In genomic region chr20:62925420-62926228, GRCh38 we compare ENCODE assay signal across 8 cellular contexts. TPM values are rescaled to one million over a fixed set of nuclear protein-coding genes. Genes with fewer than 3 reads are reported as not detected.
A peak's percentile ranks its signal among the peaks of the same experiment; 100 is the strongest.
DNase-seq lines count a peak whose midpoint lies in the region; ATAC-seq, FAIRE-seq and TF ChIP-seq lines count a peak whose summit lies in the region.

No MANE protein-coding gene starts in this region.

- H2AFZ ChIP-seq in keratinocyte (ENCODE audit: control insufficient read depth, low read length): no peak overlapping the region

- peak overlapping the region; percentile 98 for H3K9ac ChIP-seq in SK-N-MC (ENCODE audit: insufficient read length)
- peak overlapping the region; percentile 98 for H3K9ac ChIP-seq in keratinocyte (ENCODE audit: control insufficient read depth, extremely low read depth, insufficient read depth, low read length)

- peak overlapping the region; percentile 72 for H3K4me3 ChIP-seq in A673 (ENCODE audit: low read depth, low read length, poor library complexity, severe bottlenecking)
- H3K4me3 ChIP-seq in SK-N-MC: peak overlapping the region; percentile 91
- H3K4me3 ChIP-seq in keratinocyte (ENCODE audit: control insufficient read depth in 2 of 3, extremely low read depth in 1 of 3, insufficient read depth in 2 of 3, low read depth in 1 of 3, low read length in 3 of 3): peak overlapping the region; percentile 67 to 91 (median 89)

- POLR2A ChIA-PET in A673 (lab: Charles Lee; ENCODE audit: low non-redundant PET): no interaction called here

- peaks cover 79% of the 10 kb centered on the region for H3K4me1 Mint-ChIP-seq in brain

- peaks cover 91% of the 10 kb centered on the region for H3K79me2 ChIP-seq in keratinocyte (ENCODE audit: control insufficient read depth, insufficient read depth, low read length)

- H3K36me3 Mint-ChIP-seq in brain: no peaks in the 10 kb centered on the region

- H3K27ac Mint-ChIP-seq in brain: peak overlapping the region; percentile 85 to 98 (median 95)

- dilution Hi-C loops in keratinocyte (cut with MboI; ENCODE audit: extremely low pct_ligation_motif_present, low sequenced_read_pairs): no loop called here

- ATAC-seq in GM18520 (IDR thresholded peaks at IDR 0.05; ENCODE audit: unreplicated experiment) (peak; percentile 3), HG03196 (IDR thresholded peaks at IDR 0.05; ENCODE audit: unreplicated experiment) (peak; percentile 6), GM18867 (IDR thresholded peaks at IDR 0.05; ENCODE audit: unreplicated experiment) (no peak)

- CTCF ChIA-PET in A673 (lab: Charles Lee): no interaction called here

- H3K4me1 ChIP-seq in A673 (ENCODE audit: insufficient read depth, low read length, poor library complexity, severe bottlenecking) (peaks cover 46% of the 10 kb centered on the region), keratinocyte (ENCODE audit: control insufficient read depth, extremely low read depth, insufficient read depth, low read length) (peaks cover 50% of the 10 kb centered on the region)

- H3K36me3 ChIP-seq in A673 (ENCODE audit: insufficient read depth, low read length, poor library complexity, severe bottlenecking): no peaks in the 10 kb centered on the region
- H3K36me3 ChIP-seq in SK-N-MC (ENCODE audit: insufficient read depth, low read length): no peaks in the 10 kb centered on the region
- H3K36me3 ChIP-seq in keratinocyte (ENCODE audit: control insufficient read depth in 2 of 2, extremely low read depth in 1 of 2, insufficient read depth in 2 of 2, low read length in 2 of 2): peaks cover 0 to 6% of the 10 kb centered on the region in 2 experiments

- H3K4me3 Mint-ChIP-seq in brain: peak overlapping the region; percentile 88 to 95 (median 94)

- BruUV-seq in A673 (replicated peaks; lab: Mats Ljungman, UMichigan): TSS peak; percentile 41

- peak overlapping the region; percentile 99 for H3K4me2 ChIP-seq in keratinocyte (ENCODE audit: control insufficient read depth, extremely low read depth, insufficient read depth, low read depth, low read length)

- no peaks in the 10 kb centered on the region for H3K27me3 ChIP-seq in A673 (replicated peaks; ENCODE audit: insufficient read depth, low read depth, low read length, poor library complexity)
- no peaks in the 10 kb centered on the region for H3K27me3 ChIP-seq in keratinocyte (ENCODE audit: control insufficient read depth, extremely low read depth, insufficient read depth, low read length)

- H3K9me3 ChIP-seq in A673 (ENCODE audit: low read depth, low read length, poor library complexity, severe bottlenecking) (no peaks in the 10 kb centered on the region), SK-N-MC (ENCODE audit: low read depth, low read length) (no peaks in the 10 kb centered on the region), keratinocyte (ENCODE audit: control insufficient read depth, low read depth, low read length) (no peaks in the 10 kb centered on the region)

- H3K27me3 Mint-ChIP-seq in brain: peaks cover 7% of the 10 kb centered on the region

- H3K9me3 Mint-ChIP-seq in brain: no peaks in the 10 kb centered on the region

- intact Hi-C loops in A673 (cut with micrococcal nuclease; ENCODE audit: unreplicated experiment): no loop called here

- H3K27ac ChIP-seq in A673 (ENCODE audit: low read depth, low read length, poor library complexity, severe bottlenecking) (peak overlapping the region; percentile 93), SK-N-MC (peak overlapping the region; percentile 86), keratinocyte (ENCODE audit: control insufficient read depth, insufficient read depth, low read length) (peak overlapping the region; percentile 97)

- H4K20me1 ChIP-seq in keratinocyte (ENCODE audit: control insufficient read depth, extremely low read depth, insufficient read depth, low read length): peaks cover 33% of the 10 kb centered on the region

- no peak for TF ChIP-seq CTCF in A673 (conservative IDR thresholded peaks at IDR 0.05; ENCODE audit: low read depth, low read length)
- TF ChIP-seq CTCF in brain (conservative IDR thresholded peaks at IDR 0.05): no peak
- TF ChIP-seq CTCF in keratinocyte (optimal IDR thresholded peaks at IDR 0.05 in 1 of 3, IDR thresholded peaks at IDR 0.05 in 1 of 3, conservative IDR thresholded peaks at IDR 0.05 in 1 of 3; ENCODE audit: extremely low read depth in 1 of 3, insufficient read depth in 2 of 3, low read length in 3 of 3): no peak

- FAIRE-seq in keratinocyte (lab: Jason Lieb, UNC): no peak

- peaks cover 9% of the 10 kb centered on the region for H3K9me1 ChIP-seq in keratinocyte (ENCODE audit: control insufficient read depth, extremely low read depth, insufficient read depth, low read length)

- peak; percentile 44 for DNase-seq in A673 (ENCODE audit: low spot score)
- DNase-seq in SK-N-MC (ENCODE audit: low read depth, low spot score): no peak
- no peak for DNase-seq in keratinocyte (ENCODE audit: low read depth, low spot score)
- peak; percentile 49 for DNase-seq in stimulated activated CD4-positive, alpha-beta T cell treated with anti-CD3 and anti-CD28 coated beads, Interleukin-4, amount 100 ng/mL, for 24 hours

RNA-seq across cellular contexts. Expression of gene DIDO1, which starts 0.7 kb away (rescaled TPM):
- total RNA-seq in A673 (2021): 61.7 and 64.4 TPM in 2 replicates
- polyA plus RNA-seq in brain (ENCODE audit: insufficient read depth, low read depth, low replicate concordance) (47.3 TPM), keratinocyte (11.1 to 19.3 TPM (median 14.2 TPM) in 3 replicates)
- 15.1 TPM for polyA plus RNA-seq in keratinocyte (2011; ENCODE audit: low read depth)
- polyA plus RNA-seq in keratinocyte (2011; cell fraction: cytosol; rRNA removed): 8.5 and 10.2 TPM in 2 replicates
- polyA plus RNA-seq in keratinocyte (2011; cell fraction: nucleus; rRNA removed): 47.2 and 48.5 TPM in 2 replicates
- polyA plus RNA-seq in keratinocyte (2012; ENCODE audit: low replicate concordance): 15.8 and 19.5 TPM in 2 replicates
- 15.5 to 24.0 TPM (median 22.7 TPM) in 3 replicates for polyA minus RNA-seq in keratinocyte
- 9.8 TPM for polyA minus RNA-seq in keratinocyte (2011; cell fraction: cytosol; rRNA and poly(A)+ RNA removed)
- 28.4 and 41.6 TPM in 2 replicates for polyA minus RNA-seq in keratinocyte (2011; cell fraction: nucleus; rRNA and poly(A)+ RNA removed)

RNA-seq across cellular contexts. Expression of gene GID8, which starts 12.3 kb away (rescaled TPM):
- 40.2 and 42.0 TPM in 2 replicates for total RNA-seq in A673 (2021)
- polyA plus RNA-seq in brain (ENCODE audit: insufficient read depth, low read depth, low replicate concordance) (45.2 TPM), keratinocyte (20.7 to 27.9 TPM (median 23.7 TPM) in 3 replicates)
- 24.2 TPM for polyA plus RNA-seq in keratinocyte (2011; ENCODE audit: low read depth)
- polyA plus RNA-seq in keratinocyte (2011; cell fraction: cytosol; rRNA removed): 21.9 and 23.8 TPM in 2 replicates
- polyA plus RNA-seq in keratinocyte (2011; cell fraction: nucleus; rRNA removed): 20.3 and 22.4 TPM in 2 replicates
- 24.1 and 35.8 TPM in 2 replicates for polyA plus RNA-seq in keratinocyte (2012; ENCODE audit: low replicate concordance)
- polyA minus RNA-seq in keratinocyte: 26.7 to 29.3 TPM (median 28.8 TPM) in 3 replicates
- polyA minus RNA-seq in keratinocyte (2011; cell fraction: cytosol; rRNA and poly(A)+ RNA removed): 18.8 TPM
- polyA minus RNA-seq in keratinocyte (2011; cell fraction: nucleus; rRNA and poly(A)+ RNA removed): 11.2 and 16.0 TPM in 2 replicates

RNA-seq across cellular contexts. Expression of gene SLC17A9, which starts 26.9 kb away (rescaled TPM):
- 0.17 TPM in 1 of 2 replicates, not detected in the other for total RNA-seq in A673 (2021)
- 0.20 TPM for polyA plus RNA-seq in brain (ENCODE audit: insufficient read depth, low read depth, low replicate concordance)
- polyA plus RNA-seq in keratinocyte: 0.02 to 0.09 TPM in 2 of 3 replicates, not detected in the other
- polyA plus RNA-seq in keratinocyte (2011; ENCODE audit: low read depth): not detected
- polyA plus RNA-seq in keratinocyte (2011; cell fraction: cytosol; rRNA removed): not detected in 2 replicates
- polyA plus RNA-seq in keratinocyte (2011; cell fraction: nucleus; rRNA removed): 0.06 and 0.08 TPM in 2 replicates
- 0.04 TPM in 1 of 2 replicates, not detected in the other for polyA plus RNA-seq in keratinocyte (2012; ENCODE audit: low replicate concordance)
- polyA minus RNA-seq in keratinocyte: not detected in 3 replicates
- not detected for polyA minus RNA-seq in keratinocyte (2011; cell fraction: cytosol; rRNA and poly(A)+ RNA removed)
- polyA minus RNA-seq in keratinocyte (2011; cell fraction: nucleus; rRNA and poly(A)+ RNA removed): not detected in 2 replicates

Comparison
In these comparisons a context has a peak if more than half of its experiments do, and no peak if none do; other contexts are left out.
1. DNase-seq: peak in A673 (single experiment) and stimulated activated CD4-positive, alpha-beta T cell treated with anti-CD3 and anti-CD28 coated beads, Interleukin-4, amount 100 ng/mL, for 24 hours (single experiment); none in SK-N-MC (single experiment) and keratinocyte (single experiment).
2. Peak in every context shown above with its lines, with median percentiles within 50 percentile points of each other: H3K27ac ChIP-seq and H3K4me3 ChIP-seq.